Comparison of ENCODE assay signal across 10 cellular contexts in the genomic region with DNA sequence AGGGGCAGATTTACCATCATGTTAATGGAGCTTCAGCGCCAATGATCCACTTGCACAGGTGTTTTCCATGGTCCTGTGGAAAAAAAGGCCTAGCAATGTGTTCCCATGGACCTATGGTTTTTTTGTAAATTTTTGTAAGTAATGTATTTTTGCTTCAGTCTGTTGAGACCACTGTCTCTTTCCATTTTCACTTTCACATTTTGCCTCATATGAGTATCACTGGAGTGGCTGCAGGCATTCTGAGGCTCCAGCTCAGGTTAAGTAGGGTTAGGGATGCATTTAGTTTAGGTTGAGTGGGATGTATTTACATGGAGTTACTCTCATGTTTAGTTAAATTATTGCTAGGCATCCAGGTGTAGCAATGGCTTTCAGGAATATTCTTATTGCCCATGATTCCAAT. TPM values are rescaled to one million over a fixed set of nuclear protein-coding genes. Genes with fewer than 3 reads are reported as not detected.
DNase-seq lines count a peak whose midpoint lies in the region; ATAC-seq, FAIRE-seq and TF ChIP-seq lines count a peak whose summit lies in the region.
"Had no signal": no experiment of that assay in that cellular context is flagged by ENCODE, and none has a peak within 500 bp of the region (broad histone marks: within the 10 kb centered on the region; RNA-seq: fewer than 3 reads in every experiment).

No MANE protein-coding gene starts in this region.

- H3K9me3 ChIP-seq in BLaER1 (no peaks in the 10 kb centered on the region), MG63 (no peaks in the 10 kb centered on the region)

- peak overlapping the region; percentile 46; the same call in 1 of the 2 replicates for H3K4me2 ChIP-seq in BLaER1

- peak; percentile 97 for FAIRE-seq in GM19239 (lab: Jason Lieb, UNC)

- H3K27ac ChIP-seq in BLaER1 = no peak overlapping the region

- H3K4me3 ChIP-seq in BLaER1 (no peak overlapping the region), MG63 (no peak overlapping the region)

- ATAC-seq in HG02973 (IDR thresholded peaks at IDR 0.05; ENCODE audit: unreplicated experiment) = peak; percentile 81

- H3K36me3 ChIP-seq in BLaER1 (no peaks in the 10 kb centered on the region), MG63 (no peaks in the 10 kb centered on the region)

- peak overlapping the region; percentile 80 for H3K4me3 Mint-ChIP-seq in T-helper 2 cell treated with Interferon-gamma antibody and Interleukin-4, amounts not matched to agents 5 μg/mL and 100 μg/mL, for 36 hours
- H3K4me3 Mint-ChIP-seq: nephron progenitor cell had no signal

- no peaks in the 10 kb centered on the region for H3K9me3 Mint-ChIP-seq in T-helper 2 cell treated with Interferon-gamma antibody and Interleukin-4, amounts not matched to agents 5 μg/mL and 100 μg/mL, for 36 hours
- H3K9me3 Mint-ChIP-seq: nephron progenitor cell had no signal

- no peak for DNase-seq in GM19239 (ENCODE audit: insufficient read length, low spot score)
- DNase-seq in T-helper 2 cell treated with Interferon-gamma antibody and Interleukin-4, amounts not matched to agents 5 μg/mL and 100 μg/mL, for 36 hours (ENCODE audit: low spot score) = no peak
- no peak for DNase-seq in MG63
- no peak for DNase-seq in GM20000 (ENCODE audit: low spot score)
- no peak for DNase-seq in glomerular visceral epithelial cell (ENCODE audit: extremely low spot score)
- no peak for DNase-seq in NCI-H526 treated with DMSO at 0.1 percent for 48 hours (lab: John Stamatoyannopoulos, UW)
- DNase-seq: nephron progenitor cell had no signal

- TF ChIP-seq CTCF in GM20000 (IDR thresholded peaks at IDR 0.05; ENCODE audit: extremely low read depth, missing control alignments) = no peak

- H4K20me1 ChIP-seq in BLaER1 = no peaks in the 10 kb centered on the region

- H3K4me1 ChIP-seq in BLaER1 = peaks cover 31% of the 10 kb centered on the region

- H3K27me3 ChIP-seq in BLaER1 (no peaks in the 10 kb centered on the region), MG63 (no peaks in the 10 kb centered on the region)

- no peaks in the 10 kb centered on the region for H3K27me3 Mint-ChIP-seq in T-helper 2 cell treated with Interferon-gamma antibody and Interleukin-4, amounts not matched to agents 5 μg/mL and 100 μg/mL, for 36 hours (ENCODE audit: low read depth)

- no peak overlapping the region for H3K9ac ChIP-seq in BLaER1

- H3K36me3 Mint-ChIP-seq in T-helper 2 cell treated with Interferon-gamma antibody and Interleukin-4, amounts not matched to agents 5 μg/mL and 100 μg/mL, for 36 hours (ENCODE audit: low read depth) = peaks cover 6% of the 10 kb centered on the region

- peak overlapping the region; percentile 84 for H3K27ac Mint-ChIP-seq in T-helper 2 cell treated with Interferon-gamma antibody and Interleukin-4, amounts not matched to agents 5 μg/mL and 100 μg/mL, for 36 hours
- H3K27ac Mint-ChIP-seq: nephron progenitor cell had no signal

- H3K4me1 Mint-ChIP-seq in T-helper 2 cell treated with Interferon-gamma antibody and Interleukin-4, amounts not matched to agents 5 μg/mL and 100 μg/mL, for 36 hours (ENCODE audit: low read depth) = peaks cover 58% of the 10 kb centered on the region

RNA-seq across cellular contexts. Expression of gene LMBRD1, which starts 19.2 kb away (rescaled TPM):
- 12.8 and 51.6 TPM in 2 replicates for total RNA-seq in MG63 (2014; rRNA removed; shearing (Covaris generic); ENCODE audit: low replicate concordance)

RNA-seq across cellular contexts. Expression of gene COL19A1, which starts 50.3 kb away (rescaled TPM):
- total RNA-seq in MG63 (2014; rRNA removed; shearing (Covaris generic); ENCODE audit: low replicate concordance) = not detected in 2 replicates
- total RNA-seq: fibroblast of lung had no signal
